ENCODE assay signal across 21 cellular contexts in the genomic region with DNA sequence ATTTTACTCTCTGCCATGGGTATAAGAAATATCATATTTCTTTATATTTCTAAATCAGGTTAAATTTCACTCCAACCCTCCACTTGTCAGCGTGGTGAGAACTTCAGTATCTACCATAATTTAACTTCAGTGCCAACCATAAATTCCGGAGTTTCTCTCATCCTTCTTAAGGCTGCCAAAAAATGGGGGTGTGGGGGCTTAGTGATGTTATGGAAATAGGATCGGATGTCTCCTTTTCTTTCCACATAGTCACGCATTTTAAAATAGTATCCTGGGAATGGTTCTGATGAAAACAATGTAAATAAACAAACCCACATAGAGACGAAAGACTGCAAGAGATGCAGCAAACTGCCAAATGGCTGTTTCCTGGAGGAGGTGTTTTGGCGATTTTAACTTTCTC. TPM values are rescaled to one million over a fixed set of nuclear protein-coding genes. Genes with fewer than 3 reads are reported as not detected.
"Had no signal": no experiment of that assay in that cellular context is flagged by ENCODE, and none has a peak within 500 bp of the region (broad histone marks: within the 10 kb centered on the region; RNA-seq: fewer than 3 reads in every experiment).

No MANE protein-coding gene starts in this region.

- DNase-seq: activated CD4-positive, CD25-positive, alpha-beta regulatory T cell treated with anti-CD3 and anti-CD28 coated beads, Interleukin-2, amount 50 U/mL, for 72 hours; activated naive CD8-positive, alpha-beta T cell treated with anti-CD3 and anti-CD28 coated beads, Interleukin-2, amount 10 ng/mL, durations not matched to agents 7 days and 5 days; aorta; erythroblast; hippocampal formation; kidney; left ventricle myocardium inferior; mesenchymal stem cell; nucleus accumbens; stimulated activated CD4-positive, alpha-beta T cell treated with anti-CD3 and anti-CD28 coated beads, Interleukin-15, amount 100 ng/mL, for 24 hours; stimulated activated CD4-positive, alpha-beta T cell treated with anti-CD3 and anti-CD28 coated beads, Interleukin-4, amount 100 ng/mL, for 24 hours; stimulated activated naive CD4-positive, alpha-beta T cell; substantia nigra; T-helper 1 cell had no signal

- H3K4me1 ChIP-seq: left ventricle myocardium inferior, tibial nerve had no signal

- H3K36me3 ChIP-seq: left ventricle myocardium inferior, tibial nerve had no signal

- H3K27ac ChIP-seq: left ventricle myocardium inferior, skin epidermis, tibial nerve had no signal

- ATAC-seq: natural killer cell treated with Interleukin-12 subunit alpha and Interleukin-12 subunit beta and Interleukin-15 and Interleukin-18, amount 100 ng/mL, for 72 hours had no signal

- H3K4me3 ChIP-seq: left ventricle myocardium inferior, skin epidermis, tibial nerve had no signal

- H3K27me3 ChIP-seq: tibial nerve had no signal

RNA-seq across cellular contexts. Expression of a gene that starts 12.9 kb away (rescaled TPM):
- total RNA-seq: activated CD8-positive, alpha-beta memory T cell treated with anti-CD3 and anti-CD28 coated beads for 36 hours; activated naive CD8-positive, alpha-beta T cell treated with anti-CD3 and anti-CD28 coated beads, Interleukin-2, amount 10 ng/mL, durations not matched to agents 7 days and 5 days; activated T-helper 1 cell treated with anti-CD3 and anti-CD28 coated beads, Interleukin-12 subunit alpha, Interleukin-12 subunit beta, Interleukin-2, Interleukin-4 antibody, amounts not matched to agents 30 ng/mL and 10 ng/mL and 1 ng/mL, durations not matched to agents 14 hours and 24 hours and 36 hours; aorta; chondrocyte; natural killer cell treated with Interleukin-12 subunit alpha and Interleukin-12 subunit beta and Interleukin-15 and Interleukin-18, amount 100 ng/mL, for 72 hours; posterior vena cava; tibial nerve had no signal
